Comparison of ENCODE assay signal across 9 cellular contexts in genomic region chr7:113289140-113289740, GRCh38.
DNase-seq lines count a peak whose midpoint lies in the region; ATAC-seq, FAIRE-seq and TF ChIP-seq lines count a peak whose summit lies in the region.
"Had no signal": no experiment of that assay in that cellular context is flagged by ENCODE, and none has a peak within 500 bp of the region (broad histone marks: within the 10 kb centered on the region; RNA-seq: fewer than 3 reads in every experiment).

No MANE protein-coding gene starts in this region.

- H2AFZ ChIP-seq in H1 (ENCODE audit: low read length), result no peak overlapping the region

- no peak for FAIRE-seq in H1 (lab: Jason Lieb, UNC)

- TF ChIP-seq CTCF in HFF-Myc (IDR thresholded peaks at IDR 0.05; ENCODE audit: low read depth, low read length, missing control alignments) (peak; percentile 52), H1 (IDR thresholded peaks at IDR 0.05; ENCODE audit: control extremely low read depth in 1 of 3, insufficient read depth in 1 of 3, low read depth in 1 of 3, low read length in 3 of 3) (peak in 2 of 3 experiments; percentile 43 to 62; a peak in 2 of 4 replicates)

- no peaks in the 10 kb centered on the region for H3K23me2 ChIP-seq in H1 (ENCODE audit: low read depth, low read length)

- no peak for TF ChIP-seq POLR2A in H1 (IDR thresholded peaks at IDR 0.05; ENCODE audit: control extremely low read depth in 1 of 2, low read depth in 2 of 2, low read length in 2 of 2)

- DNase-seq in activated CD4-positive, alpha-beta T cell treated with anti-CD3 and anti-CD28 coated beads for 36 hours, result peak; percentile 16
- no peak for DNase-seq in activated CD4-positive, alpha-beta T cell treated with anti-CD3 and anti-CD28 coated beads, Interleukin-2, amount 10 ng/mL, durations not matched to agents 7 days and 5 days
- DNase-seq in HFF-Myc (ENCODE audit: extremely low read depth, low read depth) (peak; percentile 11), NCI-H69 (lab: John Stamatoyannopoulos, UW) (peak; percentile 57), H1 (ENCODE audit: low read depth in 1 of 2, low spot score in 2 of 2) (no peak), skeletal muscle cell (ENCODE audit: low read depth) (peak; percentile 16), activated gamma-delta T cell treated with Interleukin-2 at 50 U/mL for 16 hours (no peak)
- DNase-seq in activated naive CD4-positive, alpha-beta T cell (lab: John Stamatoyannopoulos, UW), result no peak

- no peaks in the 10 kb centered on the region for H3K4me1 ChIP-seq in H1 (replicated peaks in 1 of 4; ENCODE audit: control insufficient read depth in 3 of 4, insufficient read depth in 4 of 4, low read length in 3 of 4)

- no peak overlapping the region for H4K5ac ChIP-seq in H1 (ENCODE audit: insufficient read length, low read depth, low read length)

- POLR2A ChIA-PET in activated CD4-positive, alpha-beta T cell treated with anti-CD3 and anti-CD28 coated beads for 36 hours (lab: Charles Lee), result interaction anchor here (0.6 kb wide), 1 partner anchor 510 kb away, joined by 3 read pairs; no protein-coding TSS in a partner anchor
- POLR2A ChIA-PET in activated CD4-positive, alpha-beta T cell treated with anti-CD3 and anti-CD28 coated beads, Interleukin-2, amount 10 ng/mL, durations not matched to agents 7 days and 5 days (lab: Charles Lee), result no interaction called here
- POLR2A ChIA-PET in H1 (lab: Charles Lee; ENCODE audit: partially characterized antibody), result no interaction called here

- intact Hi-C loops in activated CD4-positive, alpha-beta T cell treated with anti-CD3 and anti-CD28 coated beads for 36 hours (cut with DNase I, micrococcal nuclease), result loop anchor here in 1 of 2 experiments (5.0 to 10.0 kb wide), 2 partner anchors 272 to 734 kb away; no protein-coding TSS in a partner anchor

- no peaks in the 10 kb centered on the region for H3K79me1 ChIP-seq in H1 (ENCODE audit: low read depth, low read length)

- no peaks in the 10 kb centered on the region for H3K79me2 ChIP-seq in H1 (ENCODE audit: control insufficient read depth in 1 of 2, insufficient read depth in 2 of 2, low read length in 2 of 2)

- H3K27me3 ChIP-seq in H1 (replicated peaks in 1 of 4; ENCODE audit: control insufficient read depth in 3 of 4, extremely low read depth in 1 of 4, insufficient read depth in 3 of 4, low read length in 3 of 4), result no peaks in the 10 kb centered on the region

- no peak overlapping the region for H2BK120ac ChIP-seq in H1 (replicated peaks; ENCODE audit: low read depth, low read length)

- H3K9me3 Mint-ChIP-seq in activated CD4-positive, alpha-beta T cell treated with anti-CD3 and anti-CD28 coated beads for 36 hours (ENCODE audit: low read depth), result no peaks in the 10 kb centered on the region
- H3K9me3 Mint-ChIP-seq in activated CD4-positive, alpha-beta T cell treated with anti-CD3 and anti-CD28 coated beads, Interleukin-2, amount 10 ng/mL, durations not matched to agents 7 days and 5 days, result no peaks in the 10 kb centered on the region
- H3K9me3 Mint-ChIP-seq: activated naive CD4-positive, alpha-beta T cell treated with anti-CD3 and anti-CD28 coated beads, Interleukin-2, amount 50 U/mL, for 24 hours had no signal

- H3K9ac ChIP-seq in H1 (replicated peaks in 1 of 4; ENCODE audit: extremely low read depth in 1 of 4, low read depth in 3 of 4, low read length in 3 of 4), result no peak overlapping the region

- H3K18ac ChIP-seq in H1 (ENCODE audit: extremely low read depth, low read length), result no peak overlapping the region

- H3K27ac Mint-ChIP-seq in activated CD4-positive, alpha-beta T cell treated with anti-CD3 and anti-CD28 coated beads for 36 hours, result no peak overlapping the region
- H3K27ac Mint-ChIP-seq in activated CD4-positive, alpha-beta T cell treated with anti-CD3 and anti-CD28 coated beads, Interleukin-2, amount 10 ng/mL, durations not matched to agents 7 days and 5 days, result no peak overlapping the region
- H3K27ac Mint-ChIP-seq: activated naive CD4-positive, alpha-beta T cell treated with anti-CD3 and anti-CD28 coated beads, Interleukin-2, amount 50 U/mL, for 24 hours had no signal

- H2AK5ac ChIP-seq in H1 (ENCODE audit: low read depth, low read length), result no peak overlapping the region

- H2BK5ac ChIP-seq in H1 (ENCODE audit: low read depth, low read length), result no peak overlapping the region

- H3K56ac ChIP-seq in H1 (replicated peaks; ENCODE audit: insufficient read length, low read depth, low read length), result no peak overlapping the region

- H3K4me3 ChIP-seq in HFF-Myc (replicated peaks; ENCODE audit: low read depth, low read length), result no peak overlapping the region
- no peak overlapping the region for H3K4me3 ChIP-seq in H1 (ENCODE audit: extremely low read depth in 1 of 4, insufficient read depth in 2 of 4, low read depth in 3 of 4, low read length in 4 of 4)
- H3K4me3 ChIP-seq in skeletal muscle cell (ENCODE audit: low read depth, low read length), result no peak overlapping the region

- no peaks in the 10 kb centered on the region for H3K36me3 Mint-ChIP-seq in activated CD4-positive, alpha-beta T cell treated with anti-CD3 and anti-CD28 coated beads for 36 hours (ENCODE audit: low read depth)
- H3K36me3 Mint-ChIP-seq in activated CD4-positive, alpha-beta T cell treated with anti-CD3 and anti-CD28 coated beads, Interleukin-2, amount 10 ng/mL, durations not matched to agents 7 days and 5 days (ENCODE audit: low read depth), result no peaks in the 10 kb centered on the region
- H3K36me3 Mint-ChIP-seq: activated naive CD4-positive, alpha-beta T cell treated with anti-CD3 and anti-CD28 coated beads, Interleukin-2, amount 50 U/mL, for 24 hours had no signal

- H2BK15ac ChIP-seq in H1 (ENCODE audit: low read length), result no peak overlapping the region

- H3K4me1 Mint-ChIP-seq in activated CD4-positive, alpha-beta T cell treated with anti-CD3 and anti-CD28 coated beads for 36 hours, result no peaks in the 10 kb centered on the region
- no peaks in the 10 kb centered on the region for H3K4me1 Mint-ChIP-seq in activated CD4-positive, alpha-beta T cell treated with anti-CD3 and anti-CD28 coated beads, Interleukin-2, amount 10 ng/mL, durations not matched to agents 7 days and 5 days
- H3K4me1 Mint-ChIP-seq: activated naive CD4-positive, alpha-beta T cell treated with anti-CD3 and anti-CD28 coated beads, Interleukin-2, amount 50 U/mL, for 24 hours had no signal

- H3K27ac ChIP-seq in H1 (ENCODE audit: low read depth, low read length), result no peak overlapping the region

- H3K4me3 Mint-ChIP-seq in activated CD4-positive, alpha-beta T cell treated with anti-CD3 and anti-CD28 coated beads for 36 hours, result no peak overlapping the region
- no peak overlapping the region for H3K4me3 Mint-ChIP-seq in activated CD4-positive, alpha-beta T cell treated with anti-CD3 and anti-CD28 coated beads, Interleukin-2, amount 10 ng/mL, durations not matched to agents 7 days and 5 days
- H3K4me3 Mint-ChIP-seq: activated naive CD4-positive, alpha-beta T cell treated with anti-CD3 and anti-CD28 coated beads, Interleukin-2, amount 50 U/mL, for 24 hours had no signal

- H4K20me1 ChIP-seq in H1 (replicated peaks in 1 of 2; ENCODE audit: control insufficient read depth in 1 of 2, insufficient read depth in 2 of 2, low read length in 2 of 2), result no peaks in the 10 kb centered on the region

- no peak overlapping the region for H2BK12ac ChIP-seq in H1 (ENCODE audit: low read depth, low read length)

- TF ChIP-seq RAD21 in H1 (IDR thresholded peaks at IDR 0.05 in 1 of 2, conservative IDR thresholded peaks at IDR 0.05 in 1 of 2; ENCODE audit: low read depth in 2 of 2, low read length in 2 of 2), result peak; percentile 71 to 74

- TF ChIP-seq EP300 in H1 (IDR thresholded peaks at IDR 0.05; ENCODE audit: borderline replicate concordance in 1 of 2, low read depth in 2 of 2, low read length in 2 of 2), result no peak

- H3K14ac ChIP-seq in H1 (ENCODE audit: insufficient read length), result no peak overlapping the region

- 70% methylated on average over 4 of the region's 4 CpGs; no CpG with 5 or more reads in 1 of the 2 experiments for WGBS in H1 (ENCODE audit: extremely low coverage in 1 of 2, insufficient coverage in 1 of 2, insufficient read length in 1 of 2, insufficient replicate concordance in 2 of 2, low coverage in 1 of 2, low lambda C conversion rate in 2 of 2, missing lambda C conversion rate in 1 of 2), 2 experiments

- no peak overlapping the region for H4K91ac ChIP-seq in H1 (replicated peaks; ENCODE audit: insufficient read length, low read length)

- H3K23ac ChIP-seq in H1 (ENCODE audit: insufficient read length), result no peak overlapping the region

- no peak overlapping the region for H2BK20ac ChIP-seq in H1 (ENCODE audit: low read length)

- ATAC-seq in activated CD4-positive, alpha-beta T cell treated with anti-CD3 and anti-CD28 coated beads for 36 hours, result no peak

- H3K27me3 Mint-ChIP-seq in activated CD4-positive, alpha-beta T cell treated with anti-CD3 and anti-CD28 coated beads for 36 hours, result peaks cover 4% of the 10 kb centered on the region
- no peaks in the 10 kb centered on the region for H3K27me3 Mint-ChIP-seq in activated CD4-positive, alpha-beta T cell treated with anti-CD3 and anti-CD28 coated beads, Interleukin-2, amount 10 ng/mL, durations not matched to agents 7 days and 5 days
- H3K27me3 Mint-ChIP-seq: activated naive CD4-positive, alpha-beta T cell treated with anti-CD3 and anti-CD28 coated beads, Interleukin-2, amount 50 U/mL, for 24 hours had no signal

- H3K4ac ChIP-seq in H1 (replicated peaks; ENCODE audit: insufficient read length, low read depth, low read length), result no peak overlapping the region

- no peak overlapping the region for H4K8ac ChIP-seq in H1 (ENCODE audit: extremely low read depth, insufficient read depth, low read length)

- H3K4me2 ChIP-seq in H1 (ENCODE audit: insufficient read depth in 1 of 2, low read depth in 2 of 2, low read length in 2 of 2), result no peak overlapping the region

- no peaks in the 10 kb centered on the region for H3K36me3 ChIP-seq in H1 (ENCODE audit: control insufficient read depth in 2 of 4, insufficient read depth in 4 of 4, low read length in 3 of 4)

- no peaks in the 10 kb centered on the region for H3K9me3 ChIP-seq in H1 (ENCODE audit: insufficient read depth in 2 of 2, low read depth in 1 of 2, low read length in 1 of 2)

- CTCF ChIA-PET in activated CD4-positive, alpha-beta T cell treated with anti-CD3 and anti-CD28 coated beads for 36 hours (lab: Charles Lee), result interaction anchor here (1.0 kb wide), 1 partner anchor 759 kb away, joined by 3 read pairs; no protein-coding TSS in a partner anchor
- CTCF ChIA-PET in activated CD4-positive, alpha-beta T cell treated with anti-CD3 and anti-CD28 coated beads, Interleukin-2, amount 10 ng/mL, durations not matched to agents 7 days and 5 days (lab: Charles Lee), result interaction anchor here (0.8 kb wide), 1 partner anchor 18 kb away, joined by 3 read pairs; no protein-coding TSS in a partner anchor
- CTCF ChIA-PET in H1 (lab: Charles Lee; ENCODE audit: partially characterized antibody), result interaction anchor here (0.6 to 1.4 kb wide), 13 partner anchors 11 to 765 kb away, joined by 3 to 13 read pairs (median 3); no protein-coding TSS in a partner anchor

TF ChIP-seq in H1, 55 proteins besides CTCF, POLR2A, EP300 and RAD21 (continues in another document):
- TF ChIP-seq MAFK (IDR thresholded peaks at IDR 0.05; ENCODE audit: low read depth, low read length), result no peak
- no peak for TF ChIP-seq BCL11A (IDR thresholded peaks at IDR 0.05; ENCODE audit: low read depth in 2 of 2, low read length in 2 of 2)
- no peak for TF ChIP-seq RBBP5 (IDR thresholded peaks at IDR 0.05; ENCODE audit: borderline replicate concordance, low read depth, low read length)
- TF ChIP-seq PHF8 (conservative IDR thresholded peaks at IDR 0.05; ENCODE audit: low read depth, low read length), result no peak

Comparison
In these comparisons a context has a peak if more than half of its experiments do, and no peak if none do; other contexts are left out.
1. DNase-seq: peak in activated CD4-positive, alpha-beta T cell treated with anti-CD3 and anti-CD28 coated beads for 36 hours (single experiment), HFF-Myc (single experiment), NCI-H69 (single experiment) and skeletal muscle cell (single experiment); none in activated CD4-positive, alpha-beta T cell treated with anti-CD3 and anti-CD28 coated beads, Interleukin-2, amount 10 ng/mL, durations not matched to agents 7 days and 5 days (single experiment), H1 (0 of 2), activated naive CD4-positive, alpha-beta T cell (0 of 4) and activated gamma-delta T cell treated with Interleukin-2 at 50 U/mL for 16 hours (single experiment).